Comparison of ENCODE assay signal across 8 cellular contexts in genomic region chr4:85929926-85930325, GRCh38.
DNase-seq lines count a peak whose midpoint lies in the region; ATAC-seq and TF ChIP-seq lines count a peak whose summit lies in the region.

No MANE protein-coding gene starts in this region.

- H3K36me3 ChIP-seq in RWPE2 (ENCODE audit: low read depth) (no peaks in the 10 kb centered on the region), thoracic aorta (no peaks in the 10 kb centered on the region)

- H3K27ac ChIP-seq in RWPE2 (ENCODE audit: poor library complexity, severe bottlenecking) (no peak overlapping the region), thoracic aorta (no peak overlapping the region)

- H3K4me3 ChIP-seq in RWPE2 (ENCODE audit: severe bottlenecking), result no peak overlapping the region
- H3K4me3 ChIP-seq in thoracic aorta, result peak overlapping the region; percentile 58

- peak; percentile 29 for DNase-seq in NCI-H345 (lab: John Stamatoyannopoulos, UW)
- no peak for DNase-seq in NCI-H345 treated with DMSO at 0.1 percent for 48 hours (lab: John Stamatoyannopoulos, UW; ENCODE audit: unreplicated experiment)
- no peak for DNase-seq in RWPE2 (ENCODE audit: low spot score)
- DNase-seq in left lobe of liver (ENCODE audit: low spot score), result peak; percentile 60
- no peak for DNase-seq in thoracic aorta (ENCODE audit: low spot score)
- no peak for DNase-seq in NAMALWA (ENCODE audit: low spot score)

- H3K27me3 ChIP-seq in RWPE2 (ENCODE audit: insufficient read depth, poor library complexity, severe bottlenecking), result no peaks in the 10 kb centered on the region
- H3K27me3 ChIP-seq in thoracic aorta (replicated peaks; ENCODE audit: insufficient read depth), result no peaks in the 10 kb centered on the region

- ATAC-seq in RWPE2 (ENCODE audit: low read depth) (peak; percentile 27; the same call in 1 of the 3 replicates), left lobe of liver (peak; percentile 76), thoracic aorta (ENCODE audit: insufficient number of reproducible peaks, low FRiP score, low read depth) (no peak), HG03175 (IDR thresholded peaks at IDR 0.05; ENCODE audit: unreplicated experiment) (no peak), HG03342 (IDR thresholded peaks at IDR 0.05; ENCODE audit: unreplicated experiment) (no peak)

- no peak for TF ChIP-seq CTCF in RWPE2 (IDR thresholded peaks at IDR 0.05; ENCODE audit: poor library complexity, severe bottlenecking)
- TF ChIP-seq CTCF in thoracic aorta (IDR thresholded peaks at IDR 0.05), result no peak

- H3K9me3 ChIP-seq in RWPE2 (ENCODE audit: severe bottlenecking) (no peaks in the 10 kb centered on the region), thoracic aorta (no peaks in the 10 kb centered on the region)

- H3K4me1 ChIP-seq in RWPE2 (ENCODE audit: insufficient read depth, poor library complexity, severe bottlenecking) (no peaks in the 10 kb centered on the region), thoracic aorta (ENCODE audit: control insufficient read depth in 1 of 2, low read depth in 2 of 2) (peaks cover 15 to 44% of the 10 kb centered on the region in 2 donors)

Comparison
In these comparisons a context has a peak if more than half of its experiments do, and no peak if none do; other contexts are left out.
1. DNase-seq: peak in NCI-H345 (single experiment) and left lobe of liver (single experiment); none in NCI-H345 treated with DMSO at 0.1 percent for 48 hours (single experiment), RWPE2 (single experiment), thoracic aorta (single experiment) and NAMALWA (single experiment).
2. ATAC-seq: peak in RWPE2 (single experiment) and left lobe of liver (single experiment); none in thoracic aorta (single experiment), HG03175 (single experiment) and HG03342 (single experiment).